ENCODE assay signal across 17 cellular contexts in the genomic region with DNA sequence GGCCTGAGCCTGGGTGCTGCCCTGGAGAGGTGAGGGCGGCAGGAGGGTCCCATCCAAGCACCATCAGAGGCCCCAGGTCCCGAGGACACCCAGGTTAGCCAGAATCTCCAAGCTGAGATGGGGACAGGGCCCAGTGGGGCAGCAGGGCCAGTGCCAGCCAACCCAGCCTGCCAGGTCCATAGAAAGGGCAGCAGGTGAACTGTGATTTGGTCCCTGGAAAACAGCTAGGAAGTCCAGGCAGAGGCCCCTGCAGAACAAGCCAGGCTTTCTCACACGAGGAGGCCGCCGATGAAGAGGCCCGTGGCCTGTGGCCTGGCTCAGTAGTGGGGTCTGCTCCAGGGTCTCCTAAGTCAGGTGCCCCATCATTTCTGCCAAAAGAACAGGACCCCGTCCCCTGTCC. TPM values are rescaled to one million over a fixed set of nuclear protein-coding genes. Genes with fewer than 3 reads are reported as not detected.
DNase-seq lines count a peak whose midpoint lies in the region; ATAC-seq and TF ChIP-seq lines count a peak whose summit lies in the region.
"Had no signal": no experiment of that assay in that cellular context is flagged by ENCODE, and none has a peak within 500 bp of the region (broad histone marks: within the 10 kb centered on the region; RNA-seq: fewer than 3 reads in every experiment).

No MANE protein-coding gene starts in this region.

- H3K4me3 Mint-ChIP-seq in T-helper 2 cell treated with Interferon-gamma antibody and Interleukin-4, amounts not matched to agents 5 μg/mL and 100 μg/mL, for 36 hours = peak overlapping the region; percentile 40
- H3K4me3 Mint-ChIP-seq in type B pancreatic cell = no peak overlapping the region

- POLR2A ChIA-PET in PC-9 (lab: Charles Lee; ENCODE audit: unreplicated experiment) = no interaction called here

- intact Hi-C loops in PC-9 (cut with micrococcal nuclease; ENCODE audit: unreplicated experiment) = no loop called here

- H3K4me3 ChIP-seq in PC-9 (peak overlapping the region; percentile 90; the same call in 1 of the 2 replicates), fibroblast of pulmonary artery (replicated peaks; ENCODE audit: low read depth, low read length) (peak overlapping the region; percentile 77), rectal smooth muscle tissue (ENCODE audit: low read length) (peak overlapping the region; percentile 78)

- no peak for DNase-seq in T-helper 2 cell treated with Interferon-gamma antibody and Interleukin-4, amounts not matched to agents 5 μg/mL and 100 μg/mL, for 36 hours (ENCODE audit: low spot score)
- DNase-seq in T-helper 2 cell (no peak), PC-9 (no peak), fibroblast of pulmonary artery (ENCODE audit: low read depth) (no peak), type B pancreatic cell (ENCODE audit: extremely low spot score, unreplicated experiment) (no peak)
- DNase-seq: activated effector memory CD4-positive, alpha-beta T cell treated with anti-CD3 and anti-CD28 coated beads, Interleukin-2, amount 50 U/mL, for 16 hours; aorta; GOT3; KG1; NCI-H774 had no signal

- CTCF ChIA-PET in PC-9 (lab: Charles Lee) = interaction anchor here (0.6 kb wide), 1 partner anchor 239 kb away, joined by 4 read pairs; no protein-coding TSS in a partner anchor

- peak overlapping the region; percentile 99 for H3K4me2 ChIP-seq in PC-9

- no peak overlapping the region for H3K27ac Mint-ChIP-seq in T-helper 2 cell treated with Interferon-gamma antibody and Interleukin-4, amounts not matched to agents 5 μg/mL and 100 μg/mL, for 36 hours
- no peak overlapping the region for H3K27ac Mint-ChIP-seq in type B pancreatic cell

- peaks cover 15% of the 10 kb centered on the region; the same call in 1 of the 2 replicates for H3F3A ChIP-seq in PC-9 (ENCODE audit: insufficient read depth, low read depth)

- TF ChIP-seq CTCF in PC-9 (conservative IDR thresholded peaks at IDR 0.05) (no peak), fibroblast of pulmonary artery (IDR thresholded peaks at IDR 0.05; ENCODE audit: low read length, missing control alignments) (no peak), type B pancreatic cell (conservative IDR thresholded peaks at IDR 0.05) (no peak)

- no peak overlapping the region for H3K27ac ChIP-seq in PC-9
- H3K27ac ChIP-seq in rectal smooth muscle tissue (ENCODE audit: low read depth, low read length) = no peak overlapping the region
- H3K27ac ChIP-seq: ovary had no signal

- no peaks in the 10 kb centered on the region for H3K9me3 ChIP-seq in PC-9 (ENCODE audit: insufficient read depth, low read depth)
- H3K9me3 ChIP-seq: gastroesophageal sphincter, ovary had no signal

- no peaks in the 10 kb centered on the region for H3K9me3 Mint-ChIP-seq in T-helper 2 cell treated with Interferon-gamma antibody and Interleukin-4, amounts not matched to agents 5 μg/mL and 100 μg/mL, for 36 hours
- H3K9me3 Mint-ChIP-seq in type B pancreatic cell = no peaks in the 10 kb centered on the region

- no peaks in the 10 kb centered on the region for H3K36me3 Mint-ChIP-seq in T-helper 2 cell treated with Interferon-gamma antibody and Interleukin-4, amounts not matched to agents 5 μg/mL and 100 μg/mL, for 36 hours (ENCODE audit: low read depth)
- H3K36me3 Mint-ChIP-seq in type B pancreatic cell = no peaks in the 10 kb centered on the region

- peaks cover 6% of the 10 kb centered on the region for H3K4me1 Mint-ChIP-seq in T-helper 2 cell treated with Interferon-gamma antibody and Interleukin-4, amounts not matched to agents 5 μg/mL and 100 μg/mL, for 36 hours (ENCODE audit: low read depth)
- H3K4me1 Mint-ChIP-seq in type B pancreatic cell (ENCODE audit: unreplicated experiment) = no peaks in the 10 kb centered on the region

- BruUV-seq in PC-9 (replicated peaks; lab: Mats Ljungman, UMichigan) = no TSS peak

- H3K27me3 ChIP-seq in PC-9 (ENCODE audit: insufficient read depth, low read depth) (no peaks in the 10 kb centered on the region), rectal smooth muscle tissue (ENCODE audit: control insufficient read depth, insufficient read depth, low read length) (no peaks in the 10 kb centered on the region)
- H3K27me3 ChIP-seq: gastroesophageal sphincter, ovary had no signal

- H3K9me2 ChIP-seq in PC-9 (ENCODE audit: insufficient read depth) = no peaks in the 10 kb centered on the region

- ATAC-seq in GM21381 (IDR thresholded peaks at IDR 0.05; ENCODE audit: unreplicated experiment) = no peak
- no peak for ATAC-seq in GM19324 (IDR thresholded peaks at IDR 0.05; ENCODE audit: low FRiP score, unreplicated experiment)
- ATAC-seq: gastroesophageal sphincter, Panc1 had no signal

- peaks cover 27% of the 10 kb centered on the region for H4K20me1 ChIP-seq in PC-9 (ENCODE audit: insufficient read depth)

- H3K79me2 ChIP-seq in PC-9 (ENCODE audit: low read depth) = peaks cover 29% of the 10 kb centered on the region

- no peak overlapping the region for H3K9ac ChIP-seq in rectal smooth muscle tissue (ENCODE audit: low read length)

- no peaks in the 10 kb centered on the region for H3K27me3 Mint-ChIP-seq in T-helper 2 cell treated with Interferon-gamma antibody and Interleukin-4, amounts not matched to agents 5 μg/mL and 100 μg/mL, for 36 hours (ENCODE audit: low read depth)
- H3K27me3 Mint-ChIP-seq in type B pancreatic cell = no peaks in the 10 kb centered on the region

- H2AFZ ChIP-seq in PC-9 = no peak overlapping the region

- H3K4me1 ChIP-seq in PC-9 (replicated peaks; ENCODE audit: insufficient read depth) (peaks cover 20% of the 10 kb centered on the region), rectal smooth muscle tissue (ENCODE audit: control insufficient read depth, insufficient read depth, low read length) (peaks cover 11% of the 10 kb centered on the region)

- H3K36me3 ChIP-seq in PC-9 (ENCODE audit: low read depth) (no peaks in the 10 kb centered on the region), rectal smooth muscle tissue (ENCODE audit: control insufficient read depth, insufficient read depth, low read length) (no peaks in the 10 kb centered on the region)
- H3K36me3 ChIP-seq: gastroesophageal sphincter, ovary had no signal

RNA-seq across cellular contexts. Expression of a gene that starts 2.0 kb away (rescaled TPM):
- total RNA-seq in PC-9 (2021) = 124 and 136 TPM in 2 replicates
- total RNA-seq in type B pancreatic cell (ENCODE audit: low replicate concordance) = 47.8 and 75.3 TPM in 2 replicates

RNA-seq across cellular contexts. Expression of a gene that starts 22.5 kb away (rescaled TPM):
- total RNA-seq in PC-9 (2021) (53.1 and 70.7 TPM in 2 replicates), type B pancreatic cell (ENCODE audit: low replicate concordance) (20.7 and 25.5 TPM in 2 replicates)

RNA-seq across cellular contexts. Expression of a gene that starts 27.2 kb away (rescaled TPM):
- total RNA-seq in PC-9 (2021) = 19.0 and 32.6 TPM in 2 replicates
- total RNA-seq in type B pancreatic cell (ENCODE audit: low replicate concordance) = 40.8 and 48.7 TPM in 2 replicates

RNA-seq across cellular contexts. Expression of a gene that starts 57.5 kb away (rescaled TPM):
- total RNA-seq in PC-9 (2021) (0.94 and 2.2 TPM in 2 replicates), type B pancreatic cell (ENCODE audit: low replicate concordance) (not detected in 2 replicates)
- total RNA-seq: urinary bladder had no signal
